In the genomic region with DNA sequence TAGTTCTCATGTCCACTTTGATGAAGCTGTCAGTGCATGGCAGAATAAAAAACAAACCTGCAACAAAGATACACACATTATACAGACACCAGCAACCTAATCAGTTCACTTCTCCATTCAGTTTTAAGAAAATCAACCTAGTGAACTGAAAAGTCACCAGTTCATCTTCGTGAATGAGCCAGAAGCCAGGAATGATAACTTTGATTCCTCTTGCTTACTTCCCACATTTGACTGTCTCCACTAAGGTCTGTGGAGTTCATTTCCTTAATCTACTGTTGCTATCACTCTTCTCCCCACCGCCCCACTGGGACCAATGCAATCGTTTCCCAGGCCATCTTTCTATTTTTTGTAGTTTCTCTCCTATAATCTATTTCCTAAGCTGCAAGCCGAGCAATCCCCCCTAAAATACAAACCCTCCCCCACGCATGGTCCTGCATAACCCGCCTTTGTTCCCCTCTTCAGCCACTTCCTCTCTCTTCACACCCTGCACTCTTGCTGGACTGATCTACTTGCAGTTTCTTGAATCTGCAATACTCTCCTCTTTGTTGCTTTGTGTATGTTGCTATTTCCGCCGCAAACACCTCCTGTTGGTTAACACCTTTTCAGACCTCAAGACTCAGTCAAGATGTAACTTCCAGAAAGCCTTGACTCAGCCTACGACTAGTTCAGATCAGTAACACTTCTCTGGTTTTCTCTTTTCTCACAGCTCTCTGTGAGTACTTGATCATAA, we compare ENCODE assay signal across 8 cellular contexts. TPM values are rescaled to one million over a fixed set of nuclear protein-coding genes. Genes with fewer than 3 reads are reported as not detected.
DNase-seq lines count a peak whose midpoint lies in the region; ATAC-seq and TF ChIP-seq lines count a peak whose summit lies in the region.

No MANE protein-coding gene starts in this region.

- no peak overlapping the region for H3K4me3 Mint-ChIP-seq in endothelial cell (ENCODE audit: unreplicated experiment)

- H3K36me3 Mint-ChIP-seq in endothelial cell (ENCODE audit: low read depth, unreplicated experiment): no peaks in the 10 kb centered on the region

- H3K4me1 ChIP-seq in testis: peaks cover 37% of the 10 kb centered on the region

- WGBS in testis, 2 donors: 57 to 66% methylated on average over 9 of the region's 9 CpGs

- DNase-seq in SKM-1 treated with dmso at 0.1 percent for 144 hours (lab: John Stamatoyannopoulos, UW; ENCODE audit: unreplicated experiment) (peak; percentile 63), endothelial cell (ENCODE audit: low spot score) (no peak), COR-L47 (lab: John Stamatoyannopoulos, UW) (no peak), testis (no peak), NCI-H187 treated with DMSO at 0.1 percent for 48 hours (lab: John Stamatoyannopoulos, UW) (no peak)
- peak; percentile 34 to 48 for DNase-seq in stimulated activated CD8-positive, alpha-beta memory T cell treated with anti-CD3 and anti-CD28 coated beads, Interleukin-15, amount 100 ng/mL, for 48 hours (ENCODE audit: low read depth in 2 of 2)

- H3K4me1 Mint-ChIP-seq in endothelial cell (ENCODE audit: unreplicated experiment): peaks cover 18% of the 10 kb centered on the region

- H3K27me3 Mint-ChIP-seq in endothelial cell (ENCODE audit: unreplicated experiment): no peaks in the 10 kb centered on the region

- H3K27ac ChIP-seq in testis: peak overlapping the region in 1 of 2 donors; percentile 7

- no peak for TF ChIP-seq POLR2A in testis (IDR thresholded peaks at IDR 0.05)

- H3K36me3 ChIP-seq in testis (ENCODE audit: low read depth, missing control alignments): no peaks in the 10 kb centered on the region

- ATAC-seq in GM18508 (IDR thresholded peaks at IDR 0.05; ENCODE audit: insufficient read depth, unreplicated experiment) (peak; percentile 93), HG02571 (IDR thresholded peaks at IDR 0.05; ENCODE audit: unreplicated experiment) (peak; percentile 91)

- H3K27me3 ChIP-seq in testis: no peaks in the 10 kb centered on the region

- no peak for TF ChIP-seq CTCF in endothelial cell (IDR thresholded peaks at IDR 0.05; ENCODE audit: unreplicated experiment)
- no peak for TF ChIP-seq CTCF in testis (IDR thresholded peaks at IDR 0.05)

- no peaks in the 10 kb centered on the region for H3K9me3 Mint-ChIP-seq in endothelial cell (ENCODE audit: unreplicated experiment)

- H3K4me3 ChIP-seq in testis: no peak overlapping the region

- peak overlapping the region; percentile 53 for H3K27ac Mint-ChIP-seq in endothelial cell (ENCODE audit: unreplicated experiment)

- no peaks in the 10 kb centered on the region for H3K9me3 ChIP-seq in testis

- intact Hi-C loops in testis (cut with DNase I; ENCODE audit: low total_unique reads): no loop called here

RNA-seq across cellular contexts. Expression of gene STOM, which starts 16.6 kb away (rescaled TPM):
- total RNA-seq in endothelial cell (ENCODE audit: unreplicated experiment) (16.1 TPM), testis (10 to 100 TPM; 49.7 to 53.6 TPM)
- 82.3 TPM for polyA plus RNA-seq in testis (ENCODE audit: insufficient read depth, low read depth, low replicate concordance)

Comparison
In these comparisons a context has a peak if more than half of its experiments do, and no peak if none do; other contexts are left out.
1. DNase-seq: peak in SKM-1 treated with dmso at 0.1 percent for 144 hours (single experiment) and stimulated activated CD8-positive, alpha-beta memory T cell treated with anti-CD3 and anti-CD28 coated beads, Interleukin-15, amount 100 ng/mL, for 48 hours (2 of 2); none in endothelial cell (single experiment), COR-L47 (single experiment), testis (single experiment) and NCI-H187 treated with DMSO at 0.1 percent for 48 hours (single experiment).